ENCODE assay signal across 9 cellular contexts in the genomic region with DNA sequence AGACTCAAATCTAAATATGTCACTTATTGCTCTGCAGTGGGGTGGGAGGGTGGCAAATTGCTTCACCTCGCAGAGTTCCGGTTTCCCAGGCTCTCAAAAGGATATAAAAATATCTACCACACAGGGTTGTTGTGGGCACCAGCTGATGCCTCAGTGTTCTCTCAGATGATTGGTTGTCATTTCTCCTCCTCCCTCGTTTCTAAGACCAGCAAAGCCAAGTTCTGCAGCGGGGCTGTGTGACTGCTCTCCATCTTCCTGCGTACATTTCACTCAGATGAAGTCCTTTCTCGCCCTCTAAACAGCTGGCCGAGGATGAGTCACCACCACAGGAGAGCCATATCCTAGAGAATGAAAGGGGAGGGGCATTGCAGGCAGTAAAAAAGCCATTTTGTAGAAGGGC. TPM values are rescaled to one million over a fixed set of nuclear protein-coding genes. Genes with fewer than 3 reads are reported as not detected.
DNase-seq lines count a peak whose midpoint lies in the region; ATAC-seq and TF ChIP-seq lines count a peak whose summit lies in the region.
"Had no signal": no experiment of that assay in that cellular context is flagged by ENCODE, and none has a peak within 500 bp of the region (broad histone marks: within the 10 kb centered on the region; RNA-seq: fewer than 3 reads in every experiment).

No MANE protein-coding gene starts in this region.

- H3K9me3 ChIP-seq in adipocyte (ENCODE audit: control insufficient read depth, low read length) (no peaks in the 10 kb centered on the region), mucosa of descending colon (no peaks in the 10 kb centered on the region)
- H3K9me3 ChIP-seq: psoas muscle had no signal

- TF ChIP-seq CTCF in mucosa of descending colon (IDR thresholded peaks at IDR 0.05) = no peak

- ATAC-seq in mucosa of descending colon = peak; percentile 90
- ATAC-seq in GM19351 (IDR thresholded peaks at IDR 0.05; ENCODE audit: unreplicated experiment) = no peak
- no peak for ATAC-seq in HG03095 (IDR thresholded peaks at IDR 0.05; ENCODE audit: unreplicated experiment)
- ATAC-seq: psoas muscle had no signal

- no peak for TF ChIP-seq POLR2A in erythroblast (IDR thresholded peaks at IDR 0.05; ENCODE audit: low read length)

- H3K27me3 ChIP-seq in adipocyte (replicated peaks; ENCODE audit: control insufficient read depth, insufficient read depth, low read length) = peaks cover 17% of the 10 kb centered on the region

- peak overlapping the region; percentile 29 for H3K4me3 ChIP-seq in adipocyte (ENCODE audit: low read length)
- H3K4me3 ChIP-seq in mucosa of descending colon = no peak overlapping the region
- H3K4me3 ChIP-seq: psoas muscle had no signal

- DNase-seq in Daoy (ENCODE audit: low read depth) (peak; percentile 92), LoVo (ENCODE audit: low spot score) (peak; percentile 88), adipocyte (ENCODE audit: low read depth) (peak; percentile 29), mucosa of descending colon (peak; percentile 65 to 80 (median 67)), erythroblast (lab: John Stamatoyannopoulos, UW) (no peak)
- DNase-seq: psoas muscle had no signal

- intact Hi-C loops in mucosa of descending colon (cut with DNase I, micrococcal nuclease) = no loop called here

- H3K9ac ChIP-seq in adipocyte (ENCODE audit: low read length) = no peak overlapping the region
- H3K9ac ChIP-seq: KMS-11 had no signal

- no peaks in the 10 kb centered on the region for H3K36me3 ChIP-seq in adipocyte (ENCODE audit: control insufficient read depth, insufficient read depth, low read length, severe bottlenecking)
- H3K36me3 ChIP-seq in mucosa of descending colon (ENCODE audit: low read depth) = no peaks in the 10 kb centered on the region

- H3K4me1 ChIP-seq in adipocyte (ENCODE audit: control insufficient read depth, insufficient read depth, low read length) (peaks cover 8% of the 10 kb centered on the region), mucosa of descending colon (ENCODE audit: low read depth) (peaks cover 12% of the 10 kb centered on the region)
- H3K4me1 ChIP-seq: psoas muscle had no signal

RNA-seq across cellular contexts. Expression of a gene that starts 35.0 kb away (rescaled TPM):
- total RNA-seq in Daoy (2014; rRNA removed; shearing (Covaris generic)) = not detected in 2 replicates
- total RNA-seq in mucosa of descending colon = 1 to 10 TPM in 1 of 3 donors, under 1 TPM in 2; 0.16 to 2.1 (median 0.80) TPM

Comparison
In these comparisons a context has a peak if more than half of its experiments do, and no peak if none do; other contexts are left out.
1. DNase-seq: peak in Daoy (single experiment), LoVo (single experiment), adipocyte (single experiment) and mucosa of descending colon (3 of 3); none in erythroblast (0 of 2).